In the genomic region with DNA sequence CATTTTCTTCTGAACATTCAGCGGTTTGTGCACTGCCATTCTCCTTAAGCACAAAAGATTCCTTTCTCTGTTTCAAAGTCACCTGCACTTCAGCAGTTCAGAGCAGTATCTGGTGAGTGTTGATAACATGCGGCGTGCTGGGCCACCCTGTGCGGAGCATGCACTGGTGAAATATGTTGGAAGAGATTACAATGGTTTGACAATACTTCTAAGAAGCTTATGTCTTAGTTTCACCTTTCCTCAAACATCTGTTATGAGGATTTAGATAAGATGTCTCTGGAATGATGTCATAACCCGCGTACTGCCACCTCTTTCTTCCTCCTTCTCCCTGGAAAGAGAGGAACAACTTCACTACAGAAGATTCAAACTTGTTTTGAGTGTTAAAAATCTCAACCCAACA, we compare ENCODE assay signal across 27 cellular contexts.
"Had no signal": no experiment of that assay in that cellular context is flagged by ENCODE, and none has a peak within 500 bp of the region (broad histone marks: within the 10 kb centered on the region; RNA-seq: fewer than 3 reads in every experiment).

No MANE protein-coding gene starts in this region.

- H3K27me3 ChIP-seq: brain microvascular endothelial cell had no signal

- DNase-seq: activated B cell treated with CpG ODN at 0.5 μM for 24 hours; activated CD4-positive, alpha-beta T cell treated with anti-CD3 and anti-CD28 coated beads for 48 hours; activated CD4-positive, alpha-beta T cell treated with anti-CD3 and anti-CD28 coated beads, Interleukin-2, amount 50 U/mL, for 1 hour; activated CD4-positive, alpha-beta T cell treated with anti-CD3 and anti-CD28 coated beads, Interleukin-2, amount 50 U/mL, for 48 hours; activated CD8-positive, alpha-beta memory T cell treated with anti-CD3 and anti-CD28 coated beads for 24 hours; activated CD8-positive, alpha-beta T cell treated with anti-CD3 and anti-CD28 coated beads for 36 hours; activated effector memory CD4-positive, alpha-beta T cell treated with Interleukin-2 at 50 U/mL for 16 hours; activated gamma-delta T cell treated with Interleukin-2 at 50 U/mL for 16 hours; activated naive CD4-positive, alpha-beta T cell treated with anti-CD3 and anti-CD28 coated beads, Interleukin-2, amount 50 U/mL, for 16 hours; activated naive CD4-positive, alpha-beta T cell treated with Interleukin-2 at 50 U/mL for 16 hours; activated T-cell treated with anti-CD3 and anti-CD28 coated beads, Interleukin-2, amount 50 U/mL, for 4 hours; amniotic stem cell; anterior cingulate cortex; brain microvascular endothelial cell; dorsolateral prefrontal cortex; effector memory CD4-positive, alpha-beta T cell; endodermal cell; foreskin fibroblast; head of caudate nucleus; T-helper 2 cell had no signal

- FAIRE-seq: astrocyte, frontal cortex had no signal

- H3K27ac ChIP-seq: brain microvascular endothelial cell, coronary artery, dorsolateral prefrontal cortex, VCaP had no signal

- H3K36me3 ChIP-seq: brain microvascular endothelial cell had no signal

- H3K4me3 ChIP-seq: coronary artery, dorsolateral prefrontal cortex had no signal

- ATAC-seq: activated CD4-positive, CD25-positive, alpha-beta regulatory T cell treated with anti-CD3 and anti-CD28 coated beads, Interleukin-2, amount 50 U/mL, for 24 hours; activated CD8-positive, alpha-beta T cell treated with anti-CD3 and anti-CD28 coated beads for 36 hours; activated T-cell treated with anti-CD3 and anti-CD28 coated beads, Interleukin-2, amount 50 U/mL, for 4 hours; activated T-helper 17 cell treated with anti-CD3 and anti-CD28 coated beads, Interleukin-2, amount 50 U/mL, for 72 hours; esophagus mucosa had no signal
